Comparison of ENCODE assay signal across 8 cellular contexts in the genomic region with DNA sequence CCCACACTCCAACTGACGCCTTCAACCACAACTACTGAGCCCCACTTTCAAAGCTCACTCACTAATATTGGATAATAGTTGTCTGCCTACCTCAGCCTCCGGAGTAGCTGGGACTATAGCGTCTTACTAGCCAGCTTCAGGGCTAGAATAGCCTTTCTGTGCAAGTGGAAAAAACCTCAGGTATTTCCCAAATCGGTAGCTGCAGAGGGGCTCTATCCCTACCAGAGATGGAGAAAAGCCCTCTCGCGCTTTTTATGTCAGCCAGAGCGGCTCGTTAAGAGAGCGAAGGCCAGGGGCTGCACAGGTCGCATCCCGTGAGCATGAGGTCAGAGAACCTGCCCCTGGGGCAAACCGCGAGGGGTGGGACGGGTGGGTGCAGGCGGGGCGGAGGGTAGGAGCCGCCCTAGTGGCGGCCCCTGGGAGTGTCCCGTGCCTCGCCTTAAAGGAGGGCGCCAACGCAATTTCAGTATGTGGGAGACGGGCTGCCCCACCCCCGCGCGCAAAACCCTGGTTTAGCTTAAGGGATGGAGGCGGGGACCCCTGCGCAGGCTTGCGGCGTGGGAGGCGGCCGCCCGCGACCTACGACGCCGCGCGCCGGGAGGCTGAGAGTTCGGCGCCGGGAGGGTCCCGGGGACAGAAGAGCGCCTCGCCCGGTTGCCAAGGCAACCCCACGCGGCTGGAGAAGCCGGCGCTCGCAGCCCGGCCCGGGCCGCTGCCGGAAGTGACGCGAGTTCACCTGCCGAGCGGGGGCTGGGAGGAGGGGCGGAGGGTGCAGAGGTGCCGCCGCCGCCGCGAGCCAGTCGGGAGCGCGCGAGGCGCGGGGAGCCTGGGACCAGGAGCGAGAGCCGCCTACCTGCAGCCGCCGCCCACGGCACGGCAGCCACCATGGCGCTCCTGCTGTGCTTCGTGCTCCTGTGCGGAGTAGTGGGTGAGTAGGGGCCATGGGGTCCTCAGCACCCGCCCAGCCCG. TPM values are rescaled to one million over a fixed set of nuclear protein-coding genes. Genes with fewer than 3 reads are reported as not detected.
DNase-seq lines count a peak whose midpoint lies in the region; ATAC-seq and TF ChIP-seq lines count a peak whose summit lies in the region.

Gene CXADR, plus strand, starts transcription at position 799 of the 969 bp plus-strand sequence. Its CDS starts 87 bp downstream, at position 886.

- H3K79me2 ChIP-seq in GM23248 (ENCODE audit: insufficient read depth): no peaks in the 10 kb centered on the region

- no peaks in the 10 kb centered on the region for H3K36me3 ChIP-seq in GM23248 (ENCODE audit: low read depth)
- no peaks in the 10 kb centered on the region for H3K36me3 ChIP-seq in adrenal gland (replicated peaks in 1 of 2)

- WGBS in GM23248 (ENCODE audit: low coverage in 1 of 2, low lambda C conversion rate in 2 of 2, missing lambda C conversion rate in 2 of 2), 2 experiments: 1 to 2% methylated on average over 54 to 72 of the region's 83 CpGs
- WGBS in adrenal gland, 4 donors: 1 to 4% (median 1%) methylated on average over 6 to 83 of the region's 83 CpGs
- WGBS in right cardiac atrium: under 1% methylated on average over 83 of the region's 83 CpGs

- TF ChIP-seq CTCF in adrenal gland (IDR thresholded peaks at IDR 0.05): peak; percentile 17 to 57 (median 45)

- peaks cover 9% of the 10 kb centered on the region; the same call in 1 of the 2 replicates for H3K4me1 ChIP-seq in GM23248 (ENCODE audit: insufficient read depth)
- peaks cover 10 to 16% of the 10 kb centered on the region in 2 donors for H3K4me1 ChIP-seq in adrenal gland (replicated peaks in 1 of 2)
- H3K4me1 ChIP-seq in right cardiac atrium (ENCODE audit: control insufficient read depth, insufficient read depth, low read length): no peaks in the 10 kb centered on the region

- peak within 1 kb of the TSS; percentile 48 for H2AFZ ChIP-seq in GM23248

- no peaks in the 10 kb centered on the region for H3K9me3 ChIP-seq in GM23248 (ENCODE audit: low read depth)
- no peaks in the 10 kb centered on the region for H3K9me3 ChIP-seq in adrenal gland (replicated peaks in 1 of 3)
- H3K9me3 ChIP-seq in right cardiac atrium (ENCODE audit: control insufficient read depth, low read length): no peaks in the 10 kb centered on the region

- H3K27ac ChIP-seq in GM23248 (no peak within 1 kb of the TSS), adrenal gland (peak within 1 kb of the TSS in 4 of 5 donors; percentile 43 to 83 (median 61)), right cardiac atrium (ENCODE audit: low read length) (peak within 1 kb of the TSS; percentile 89)

- H3K9ac ChIP-seq in GM23248: no peak within 1 kb of the TSS

- in situ Hi-C loops in GM23248 (cut with MboI): no loop called here

- H3K4me2 ChIP-seq in GM23248 (ENCODE audit: unreplicated experiment): peak within 1 kb of the TSS; percentile 72

- H3F3A ChIP-seq in GM23248 (ENCODE audit: insufficient read depth): peaks cover 7% of the 10 kb centered on the region

- no peaks in the 10 kb centered on the region for H3K9me2 ChIP-seq in GM23248 (ENCODE audit: insufficient read depth)

- TF ChIP-seq POLR2A in adrenal gland (IDR thresholded peaks at IDR 0.05): peak; percentile 22 to 47

- H3K4me3 ChIP-seq in GM23248 (peak within 1 kb of the TSS; percentile 63), adrenal gland (peak within 1 kb of the TSS; percentile 29 to 90 (median 70)), right cardiac atrium (ENCODE audit: low read length) (peak within 1 kb of the TSS; percentile 93)

- intact Hi-C loops in adrenal gland (cut with DNase I) (no loop called here), right cardiac atrium (cut with DNase I) (loop anchor here in 1 of 4 donors (5.0 kb wide), 1 partner anchor 125 kb away; no protein-coding TSS in a partner anchor)

- H3K27me3 ChIP-seq in GM23248 (replicated peaks; ENCODE audit: insufficient read depth) (peaks cover 32% of the 10 kb centered on the region), adrenal gland (no peaks in the 10 kb centered on the region), right cardiac atrium (ENCODE audit: control insufficient read depth, insufficient read depth) (no peaks in the 10 kb centered on the region)

- peak; percentile 92 to 94 for ATAC-seq in right cardiac atrium

- no peaks in the 10 kb centered on the region for H4K20me1 ChIP-seq in GM23248 (ENCODE audit: insufficient read depth)

- DNase-seq in DMS153 treated with DMSO at 0.1 percent for 48 hours (lab: John Stamatoyannopoulos, UW; ENCODE audit: unreplicated experiment) (peak; percentile 81), GM23248 (peak; percentile 32), LoVo (ENCODE audit: low spot score) (peak; percentile 94), SKM-1 treated with dmso at 0.1 percent for 144 hours (lab: John Stamatoyannopoulos, UW; ENCODE audit: unreplicated experiment) (peak; percentile 54), adrenal gland (peak; percentile 63 to 83 (median 73)), right cardiac atrium (peak; percentile 61 to 88 (median 87)), retina (peak; percentile 96), HCEC 1CT (no peak)

RNA-seq across cellular contexts. Expression of gene CXADR, which starts in this region (rescaled TPM):
- not detected in 2 replicates for total RNA-seq in GM23248 (2014; rRNA removed; shearing (Covaris generic))
- 0.23 TPM in 1 of 2 replicates, not detected in the other for polyA plus RNA-seq in GM23248 (2016; fragmentation: Nextera tagmentation; extraction: Ambion mirVana)
- 10 to 100 TPM in 5 of 8 donors, 1 to 10 TPM in 3; 3.1 to 25.2 (median 11.5) TPM for total RNA-seq in adrenal gland
- polyA plus RNA-seq in adrenal gland: 10 to 100 TPM in 1 of 3 donors, 1 to 10 TPM in 2; 1.5 to 12.1 (median 2.3) TPM
- total RNA-seq in right cardiac atrium: 10 to 100 TPM; 13.8 to 22.5 (median 19.9) TPM
- polyA plus RNA-seq in right cardiac atrium: 7.3 TPM

Comparison
In these comparisons a context has a peak if more than half of its experiments do, and no peak if none do; other contexts are left out.
1. Peak in DNase-seq, H3K4me3 ChIP-seq and H3K4me2 ChIP-seq in GM23248; RNA of the gene not detected or under 1 TPM.